33 cellular contexts compared by ENCODE assay signal in the genomic region with DNA sequence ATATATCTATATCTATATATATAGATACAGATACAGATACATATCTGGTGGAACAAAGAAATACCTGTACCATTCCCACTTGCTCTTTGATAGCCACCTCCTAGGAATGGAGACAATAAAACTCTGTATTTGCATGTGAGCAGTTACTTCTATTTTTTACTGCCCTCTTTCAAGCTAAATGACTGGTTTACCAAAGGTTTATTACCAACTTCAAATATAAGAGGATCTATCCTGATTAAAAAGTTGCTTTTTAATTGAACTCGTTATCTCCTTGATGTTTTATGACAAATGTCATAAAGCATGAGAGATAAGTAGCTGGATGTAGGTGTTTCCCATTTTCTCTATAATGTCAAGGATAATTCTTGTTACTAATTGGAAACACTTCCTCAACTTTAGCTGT.
"Had no signal": no experiment of that assay in that cellular context is flagged by ENCODE, and none has a peak within 500 bp of the region (broad histone marks: within the 10 kb centered on the region; RNA-seq: fewer than 3 reads in every experiment).

No MANE protein-coding gene starts in this region.

- H3K9me3 Mint-ChIP-seq: activated CD4-positive, alpha-beta memory T cell treated with anti-CD3 and anti-CD28 coated beads, Interleukin-2, amount 10 ng/mL, durations not matched to agents 7 days and 5 days; activated CD4-positive, alpha-beta T cell treated with anti-CD3 and anti-CD28 coated beads, Interleukin-2, amount 10 ng/mL, durations not matched to agents 7 days and 5 days; activated naive CD4-positive, alpha-beta T cell treated with anti-CD3 and anti-CD28 coated beads, Interleukin-2, amount 10 ng/mL, durations not matched to agents 7 days and 5 days; activated naive CD4-positive, alpha-beta T cell treated with anti-CD3 and anti-CD28 coated beads, Interleukin-2, amount 50 U/mL, for 72 hours; activated naive CD8-positive, alpha-beta T cell treated with anti-CD3 and anti-CD28 coated beads, Interleukin-2, amount 10 ng/mL, durations not matched to agents 7 days and 5 days; activated T-cell treated with anti-CD3 and anti-CD28 coated beads, Interleukin-2, amount 50 U/mL, for 24 hours; activated T-cell treated with anti-CD3 and anti-CD28 coated beads, Interleukin-2, amount 50 U/mL, for 72 hours; brain; WTC11 had no signal

- FAIRE-seq: endometrium, endothelial cell of umbilical vein, TTC549 had no signal

- H3K27ac Mint-ChIP-seq: activated CD4-positive, alpha-beta memory T cell treated with anti-CD3 and anti-CD28 coated beads, Interleukin-2, amount 10 ng/mL, durations not matched to agents 7 days and 5 days; activated CD4-positive, alpha-beta T cell treated with anti-CD3 and anti-CD28 coated beads, Interleukin-2, amount 10 ng/mL, durations not matched to agents 7 days and 5 days; activated naive CD4-positive, alpha-beta T cell treated with anti-CD3 and anti-CD28 coated beads, Interleukin-2, amount 10 ng/mL, durations not matched to agents 7 days and 5 days; activated naive CD4-positive, alpha-beta T cell treated with anti-CD3 and anti-CD28 coated beads, Interleukin-2, amount 50 U/mL, for 72 hours; activated naive CD8-positive, alpha-beta T cell treated with anti-CD3 and anti-CD28 coated beads, Interleukin-2, amount 10 ng/mL, durations not matched to agents 7 days and 5 days; activated T-cell treated with anti-CD3 and anti-CD28 coated beads, Interleukin-2, amount 50 U/mL, for 24 hours; activated T-cell treated with anti-CD3 and anti-CD28 coated beads, Interleukin-2, amount 50 U/mL, for 72 hours; brain; WTC11 had no signal

- H3K27me3 Mint-ChIP-seq: activated CD4-positive, alpha-beta memory T cell treated with anti-CD3 and anti-CD28 coated beads, Interleukin-2, amount 10 ng/mL, durations not matched to agents 7 days and 5 days; activated naive CD4-positive, alpha-beta T cell treated with anti-CD3 and anti-CD28 coated beads, Interleukin-2, amount 10 ng/mL, durations not matched to agents 7 days and 5 days; brain had no signal

- H3K4me3 ChIP-seq: ascending aorta, breast epithelium, cardiac muscle cell, colonic mucosa, esophagus squamous epithelium, gastroesophageal sphincter, heart right ventricle had no signal

- H3K36me3 Mint-ChIP-seq: activated naive CD4-positive, alpha-beta T cell treated with anti-CD3 and anti-CD28 coated beads, Interleukin-2, amount 10 ng/mL, durations not matched to agents 7 days and 5 days; activated naive CD8-positive, alpha-beta T cell treated with anti-CD3 and anti-CD28 coated beads, Interleukin-2, amount 10 ng/mL, durations not matched to agents 7 days and 5 days had no signal

- DNase-seq: activated CD4-positive, alpha-beta memory T cell treated with anti-CD3 and anti-CD28 coated beads, Interleukin-2, amount 10 ng/mL, durations not matched to agents 7 days and 5 days; activated CD4-positive, alpha-beta T cell treated with anti-CD3 and anti-CD28 coated beads for 1 hour; activated CD4-positive, alpha-beta T cell treated with anti-CD3 and anti-CD28 coated beads for 4 hours; activated CD4-positive, alpha-beta T cell treated with anti-CD3 and anti-CD28 coated beads, Interleukin-2, amount 10 ng/mL, durations not matched to agents 7 days and 5 days; activated CD4-positive, alpha-beta T cell treated with anti-CD3 and anti-CD28 coated beads, Interleukin-2, amount 50 U/mL, for 4 hours; activated CD8-positive, alpha-beta memory T cell treated with anti-CD3 and anti-CD28 coated beads, Interleukin-2, amount 50 U/mL, for 48 hours; activated gamma-delta T cell; activated naive CD4-positive, alpha-beta T cell; activated naive CD4-positive, alpha-beta T cell treated with anti-CD3 and anti-CD28 coated beads, Interleukin-2, amount 10 ng/mL, durations not matched to agents 7 days and 5 days; activated naive CD8-positive, alpha-beta T cell treated with anti-CD3 and anti-CD28 coated beads, Interleukin-2, amount 10 ng/mL, durations not matched to agents 7 days and 5 days; activated T-cell treated with anti-CD3 and anti-CD28 coated beads for 4 hours; activated T-cell treated with anti-CD3 and anti-CD28 coated beads, Interleukin-2, amount 50 U/mL, for 24 hours; activated T-cell treated with anti-CD3 and anti-CD28 coated beads, Interleukin-2, amount 50 U/mL, for 72 hours; central memory CD4-positive, alpha-beta T cell; cerebellar nuclear complex; colonic mucosa; effector CD8-positive, alpha-beta T cell; esophagus squamous epithelium; foreskin melanocyte; heart right ventricle; T-helper 2 cell had no signal

- H3K4me1 Mint-ChIP-seq: activated CD4-positive, alpha-beta memory T cell treated with anti-CD3 and anti-CD28 coated beads, Interleukin-2, amount 10 ng/mL, durations not matched to agents 7 days and 5 days; activated CD4-positive, alpha-beta T cell treated with anti-CD3 and anti-CD28 coated beads, Interleukin-2, amount 10 ng/mL, durations not matched to agents 7 days and 5 days; activated naive CD4-positive, alpha-beta T cell treated with anti-CD3 and anti-CD28 coated beads, Interleukin-2, amount 10 ng/mL, durations not matched to agents 7 days and 5 days; activated naive CD8-positive, alpha-beta T cell treated with anti-CD3 and anti-CD28 coated beads, Interleukin-2, amount 10 ng/mL, durations not matched to agents 7 days and 5 days had no signal

- H3K4me3 Mint-ChIP-seq: activated CD4-positive, alpha-beta memory T cell treated with anti-CD3 and anti-CD28 coated beads, Interleukin-2, amount 10 ng/mL, durations not matched to agents 7 days and 5 days; activated CD4-positive, alpha-beta T cell treated with anti-CD3 and anti-CD28 coated beads, Interleukin-2, amount 10 ng/mL, durations not matched to agents 7 days and 5 days; activated naive CD4-positive, alpha-beta T cell treated with anti-CD3 and anti-CD28 coated beads, Interleukin-2, amount 10 ng/mL, durations not matched to agents 7 days and 5 days; activated naive CD8-positive, alpha-beta T cell treated with anti-CD3 and anti-CD28 coated beads, Interleukin-2, amount 10 ng/mL, durations not matched to agents 7 days and 5 days; activated T-cell treated with anti-CD3 and anti-CD28 coated beads, Interleukin-2, amount 50 U/mL, for 24 hours; activated T-cell treated with anti-CD3 and anti-CD28 coated beads, Interleukin-2, amount 50 U/mL, for 72 hours; brain; WTC11 had no signal

- H3K36me3 ChIP-seq: breast epithelium had no signal

- H3K27me3 ChIP-seq: ascending aorta, breast epithelium, cardiac muscle cell, colonic mucosa, esophagus squamous epithelium, gastroesophageal sphincter, heart right ventricle had no signal

- H3K27ac ChIP-seq: ascending aorta, breast epithelium, cardiac muscle cell, colonic mucosa, epithelial cell of prostate, esophagus squamous epithelium, gastroesophageal sphincter, heart right ventricle, VCaP had no signal

- H3K9me3 ChIP-seq: ascending aorta, breast epithelium, colonic mucosa, esophagus squamous epithelium, gastroesophageal sphincter, heart right ventricle had no signal

- H3K4me1 ChIP-seq: ascending aorta, breast epithelium, colonic mucosa, esophagus squamous epithelium, gastroesophageal sphincter had no signal
